Comparison of ENCODE assay signal across 16 cellular contexts in the genomic region with DNA sequence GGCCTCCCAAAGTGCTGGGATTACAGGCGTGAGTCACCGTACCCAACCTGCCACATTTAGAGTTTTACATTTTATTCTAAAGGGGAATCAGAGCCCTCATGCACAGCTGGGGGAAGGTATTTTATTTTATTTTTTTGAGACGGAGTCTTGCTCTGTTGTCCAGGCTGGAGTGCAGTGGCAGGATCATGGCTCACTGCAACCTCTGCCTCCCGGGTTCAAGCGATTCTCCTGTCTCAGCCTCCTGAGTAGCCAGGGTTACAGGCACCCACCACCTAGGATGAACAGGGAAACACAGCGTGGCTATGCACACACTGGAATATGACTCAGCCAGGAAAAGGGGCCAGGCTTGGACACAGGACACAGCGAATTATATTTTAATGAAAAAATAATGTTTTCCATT. TPM values are rescaled to one million over a fixed set of nuclear protein-coding genes. Genes with fewer than 3 reads are reported as not detected.
"Had no signal": no experiment of that assay in that cellular context is flagged by ENCODE, and none has a peak within 500 bp of the region (broad histone marks: within the 10 kb centered on the region; RNA-seq: fewer than 3 reads in every experiment).

No MANE protein-coding gene starts in this region.

RNA-seq across cellular contexts. Expression of gene TMPRSS9, which starts 37.1 kb away (rescaled TPM):
- total RNA-seq: kidney; kidney epithelial cell; left cardiac atrium; left lung; left ventricle myocardium inferior; left ventricle myocardium superior; lower leg skin; lower lobe of right lung; mammary epithelial cell; mesenteric fat pad; mucosa of gallbladder; myocyte; naive thymus-derived CD4-positive, alpha-beta T cell; naive thymus-derived CD8-positive, alpha-beta T cell had no signal
- polyA plus RNA-seq: immature natural killer cell; keratinocyte; mammary epithelial cell; naive thymus-derived CD4-positive, alpha-beta T cell; naive thymus-derived CD8-positive, alpha-beta T cell had no signal
